Comparison of ENCODE assay signal across 16 cellular contexts in genomic region chrX:13159886-13160285, GRCh38.
DNase-seq lines count a peak whose midpoint lies in the region; ATAC-seq, FAIRE-seq and TF ChIP-seq lines count a peak whose summit lies in the region.
"Had no signal": no experiment of that assay in that cellular context is flagged by ENCODE, and none has a peak within 500 bp of the region (broad histone marks: within the 10 kb centered on the region; RNA-seq: fewer than 3 reads in every experiment).

No MANE protein-coding gene starts in this region.

- FAIRE-seq in endothelial cell of umbilical vein (lab: Jason Lieb, UNC): no peak
- FAIRE-seq: A549, GM12878, GM18507 had no signal

- H3K9me1 ChIP-seq in endothelial cell of umbilical vein (replicated peaks; ENCODE audit: control insufficient read depth, extremely low read depth, insufficient read depth, low read length): no peaks in the 10 kb centered on the region

- ATAC-seq in heart left ventricle: no peak
- no peak for ATAC-seq in left cardiac atrium
- ATAC-seq in stimulated activated naive CD8-positive, alpha-beta T cell treated with anti-CD3 and anti-CD28 coated beads, Interleukin-15, Interleukin-2, amounts not matched to agents 100 U/mL and 50 U/mL, for 24 hours: no peak
- ATAC-seq: A549, GM12878, PC-3 had no signal

- no peak overlapping the region for H3K9ac ChIP-seq in endothelial cell of umbilical vein (replicated peaks; ENCODE audit: extremely low read depth, insufficient read depth, low read length)
- H3K9ac ChIP-seq in mucosa of rectum (ENCODE audit: low read depth in 1 of 2, low read length in 2 of 2): no peak overlapping the region

- peak overlapping the region in 9 of 12 donors; percentile 25 to 78 (median 64) for H3K27ac ChIP-seq in heart left ventricle
- H3K27ac ChIP-seq in endothelial cell of umbilical vein (ENCODE audit: insufficient read depth, low read depth, low read length): peak overlapping the region; percentile 73
- peak overlapping the region; percentile 71 to 80 for H3K27ac ChIP-seq in mucosa of rectum (ENCODE audit: low read depth in 2 of 2, low read length in 2 of 2)
- peak overlapping the region; percentile 50 to 65 for H3K27ac ChIP-seq in uterus
- H3K27ac ChIP-seq in RWPE1: no peak overlapping the region
- H3K27ac ChIP-seq: A549 had no signal

- intact Hi-C loops in heart left ventricle (cut with DNase I): loop anchor here in 7 of 10 donors (5.0 to 10.0 kb wide), 9 partner anchors 45 to 188 kb away; partner anchors contain the start of gene TMSB4X (in 6 of the 7)
- intact Hi-C loops in left cardiac atrium (cut with DNase I): no loop called here
- intact Hi-C loops in endothelial cell of umbilical vein (cut with micrococcal nuclease): loop anchor here (2.0 to 5.0 kb wide), 4 partner anchors 53 to 327 kb away; no protein-coding TSS in a partner anchor
- intact Hi-C loops in uterus (cut with DNase I; ENCODE audit: low total_unique reads): no loop called here

- H3K9me3 ChIP-seq in heart left ventricle (no peaks in the 10 kb centered on the region), endothelial cell of umbilical vein (replicated peaks; ENCODE audit: control insufficient read depth, insufficient read depth, low read length) (no peaks in the 10 kb centered on the region), mucosa of rectum (ENCODE audit: control insufficient read depth in 2 of 2, low read length in 2 of 2) (no peaks in the 10 kb centered on the region), uterus (no peaks in the 10 kb centered on the region)
- H3K9me3 ChIP-seq: A549, HAP-1 had no signal

- TF ChIP-seq POLR2A in heart left ventricle (IDR thresholded peaks at IDR 0.05): no peak
- no peak for TF ChIP-seq POLR2A in endothelial cell of umbilical vein (IDR thresholded peaks at IDR 0.05; ENCODE audit: low read depth, low read length)
- TF ChIP-seq POLR2A in uterus (IDR thresholded peaks at IDR 0.05): no peak

- H3K36me3 ChIP-seq in heart left ventricle (no peaks in the 10 kb centered on the region), endothelial cell of umbilical vein (ENCODE audit: control insufficient read depth in 2 of 2, extremely low read depth in 1 of 2, insufficient read depth in 2 of 2, low read length in 2 of 2) (no peaks in the 10 kb centered on the region), mucosa of rectum (ENCODE audit: control insufficient read depth in 2 of 2, insufficient read depth in 2 of 2, low read length in 2 of 2) (no peaks in the 10 kb centered on the region), uterus (no peaks in the 10 kb centered on the region)
- H3K36me3 ChIP-seq: HAP-1 had no signal

- no peaks in the 10 kb centered on the region for H4K20me1 ChIP-seq in endothelial cell of umbilical vein (replicated peaks; ENCODE audit: control insufficient read depth, extremely low read depth, insufficient read depth, low read length)

- no peak overlapping the region for H3K4me2 ChIP-seq in endothelial cell of umbilical vein (ENCODE audit: insufficient read depth, low read length)
- H3K4me2 ChIP-seq: A549 had no signal

- H3K4me1 ChIP-seq in heart left ventricle: peaks cover 0 to 20% (median 6%) of the 10 kb centered on the region in 12 donors
- H3K4me1 ChIP-seq in endothelial cell of umbilical vein (ENCODE audit: control insufficient read depth, extremely low read depth, insufficient read depth, low read length): peaks cover 20% of the 10 kb centered on the region
- peaks cover 0 to 17% of the 10 kb centered on the region in 2 donors for H3K4me1 ChIP-seq in mucosa of rectum (ENCODE audit: control insufficient read depth in 2 of 2, insufficient read depth in 2 of 2, low read length in 2 of 2)
- H3K4me1 ChIP-seq in uterus: no peaks in the 10 kb centered on the region

- no peak for TF ChIP-seq CTCF in heart left ventricle (IDR thresholded peaks at IDR 0.05)
- no peak for TF ChIP-seq CTCF in endothelial cell of umbilical vein (IDR thresholded peaks at IDR 0.05; ENCODE audit: extremely low read depth in 1 of 2, insufficient read depth in 1 of 2, low read depth in 1 of 2, low read length in 2 of 2)
- no peak for TF ChIP-seq CTCF in uterus (IDR thresholded peaks at IDR 0.05)
- no peak for TF ChIP-seq CTCF in RWPE1 (conservative IDR thresholded peaks at IDR 0.05; ENCODE audit: low read depth)

- no peaks in the 10 kb centered on the region for H3K79me2 ChIP-seq in endothelial cell of umbilical vein (ENCODE audit: control insufficient read depth, insufficient read depth, low read length)

- H3K27me3 ChIP-seq in heart left ventricle (no peaks in the 10 kb centered on the region), endothelial cell of umbilical vein (ENCODE audit: control insufficient read depth in 2 of 2, insufficient read depth in 2 of 2, low read length in 2 of 2) (no peaks in the 10 kb centered on the region), mucosa of rectum (ENCODE audit: control insufficient read depth in 2 of 2, insufficient read depth in 2 of 2, low read length in 2 of 2) (no peaks in the 10 kb centered on the region), uterus (no peaks in the 10 kb centered on the region)

- DNase-seq in heart left ventricle: no peak
- no peak for DNase-seq in left cardiac atrium
- DNase-seq in endothelial cell of umbilical vein (ENCODE audit: low read depth, low spot score): no peak
- no peak for DNase-seq in uterus
- no peak for DNase-seq in RWPE1 (ENCODE audit: low spot score)
- DNase-seq in stimulated activated naive CD8-positive, alpha-beta T cell treated with anti-CD3 and anti-CD28 coated beads, Interleukin-15, Interleukin-2, amounts not matched to agents 100 U/mL and 50 U/mL, for 24 hours: no peak
- DNase-seq: COR-L47, DMS79, NCI-H1436 treated with DMSO at 0.1 percent for 48 hours, NCI-H2227 treated with DMSO at 0.1 percent for 48 hours, PC-3 had no signal

- dilution Hi-C loops in endothelial cell of umbilical vein (cut with MboI; ENCODE audit: extremely low pct_ligation_motif_present, low sequenced_read_pairs): no loop called here

- POLR2A ChIA-PET in endothelial cell of umbilical vein (lab: Charles Lee) (interaction anchor here (1.6 kb wide), 1 partner anchor 181 kb away, joined by 9 read pairs; no protein-coding TSS in a partner anchor), RWPE1 (lab: Yijun Ruan, JAX; ENCODE audit: low non-redundant PET) (no interaction called here)

- no TSS peak for BruUV-seq in endothelial cell of umbilical vein (replicated peaks; lab: Mats Ljungman, UMichigan)

- CTCF ChIA-PET in endothelial cell of umbilical vein (lab: Charles Lee) (no interaction called here), RWPE1 (lab: Yijun Ruan, JAX) (no interaction called here)

- H2AFZ ChIP-seq in endothelial cell of umbilical vein (ENCODE audit: low read depth, low read length): no peak overlapping the region

- H3K4me3 ChIP-seq in heart left ventricle (no peak overlapping the region), endothelial cell of umbilical vein (replicated peaks in 1 of 3; ENCODE audit: insufficient read depth in 1 of 3, low read depth in 1 of 3, low read length in 3 of 3) (no peak overlapping the region), mucosa of rectum (ENCODE audit: low read length in 2 of 2) (no peak overlapping the region), uterus (no peak overlapping the region)
- H3K4me3 ChIP-seq: A549, GM12878, HAP-1 had no signal

TF ChIP-seq in endothelial cell of umbilical vein, 7 proteins besides CTCF, POLR2A, EP300 and RAD21:
- TF ChIP-seq MYC (IDR thresholded peaks at IDR 0.05; ENCODE audit: low read depth, low read length) (no peak), JUN (IDR thresholded peaks at IDR 0.05; ENCODE audit: borderline replicate concordance, insufficient read depth, insufficient read length, low read depth) (no peak)

Comparison
In these comparisons a context has a peak if more than half of its experiments do, and no peak if none do; other contexts are left out.
1. intact Hi-C loops: an anchor here in heart left ventricle (5.0 to 10.0 kb wide) and endothelial cell of umbilical vein (2.0 to 5.0 kb wide); none called in left cardiac atrium and uterus.